2 cellular contexts compared by ENCODE assay signal in genomic region chr2:7701807-7702206, GRCh38.
TF ChIP-seq lines count a peak whose summit lies in the region.

No MANE protein-coding gene starts in this region.

TF ChIP-seq in SK-N-SH treated with all-trans-retinoic acid at 6 μM for 48 hours, 23 proteins besides CTCF, POLR2A, EP300 and RAD21:
- TF ChIP-seq PATZ1 (CRISPR knock-in tag; IDR thresholded peaks at IDR 0.05; ENCODE audit: borderline replicate concordance) (no peak), TCF4 (CRISPR knock-in tag; IDR thresholded peaks at IDR 0.05; ENCODE audit: borderline replicate concordance) (no peak), PPARA (CRISPR knock-in tag; IDR thresholded peaks at IDR 0.05; ENCODE audit: borderline replicate concordance) (no peak), TOX (CRISPR knock-in tag; IDR thresholded peaks at IDR 0.05; ENCODE audit: borderline replicate concordance) (no peak), ZNF70 (CRISPR knock-in tag; IDR thresholded peaks at IDR 0.05) (no peak), ISL1 (CRISPR knock-in tag; IDR thresholded peaks at IDR 0.05) (peak; percentile 6; the same call in 1 of the 2 replicates), ESRRG (CRISPR knock-in tag; IDR thresholded peaks at IDR 0.05) (no peak), OSR1 (CRISPR knock-in tag; IDR thresholded peaks at IDR 0.05) (no peak), CSRNP3 (CRISPR knock-in tag; IDR thresholded peaks at IDR 0.05) (no peak)
TF ChIP-seq in SK-N-SH treated with all-trans-retinoic acid at 6 μM for 48 hours: peak in this region for 1.

TF ChIP-seq in WTC11, 78 proteins besides CTCF, POLR2A, EP300 and RAD21:
- TF ChIP-seq ZNF532 (CRISPR knock-in tag; IDR thresholded peaks at IDR 0.05; ENCODE audit: borderline replicate concordance) (no peak), NR3C1 (CRISPR knock-in tag; conservative IDR thresholded peaks at IDR 0.05; ENCODE audit: low read depth) (no peak), ZNF396 (CRISPR knock-in tag; IDR thresholded peaks at IDR 0.05; ENCODE audit: borderline replicate concordance) (no peak), STAT6 (CRISPR knock-in tag; conservative IDR thresholded peaks at IDR 0.05; ENCODE audit: low read depth) (no peak), MYBL2 (CRISPR knock-in tag; IDR thresholded peaks at IDR 0.05) (no peak), PREB (CRISPR knock-in tag; IDR thresholded peaks at IDR 0.05; ENCODE audit: borderline replicate concordance) (no peak), ATF6 (CRISPR knock-in tag; IDR thresholded peaks at IDR 0.05) (no peak), TEAD1 (CRISPR knock-in tag; IDR thresholded peaks at IDR 0.05) (no peak), AR (CRISPR knock-in tag; IDR thresholded peaks at IDR 0.05) (no peak), CDX4 (CRISPR knock-in tag; IDR thresholded peaks at IDR 0.05; ENCODE audit: borderline replicate concordance) (no peak), HMGXB4 (CRISPR knock-in tag; IDR thresholded peaks at IDR 0.05) (no peak), SP1 (CRISPR knock-in tag; conservative IDR thresholded peaks at IDR 0.05) (no peak), ZMAT4 (CRISPR knock-in tag; IDR thresholded peaks at IDR 0.05) (no peak), NR1H2 (CRISPR knock-in tag; IDR thresholded peaks at IDR 0.05) (no peak), ERG (CRISPR knock-in tag; IDR thresholded peaks at IDR 0.05) (no peak)
